Comparison of ENCODE assay signal across 8 cellular contexts in the genomic region with DNA sequence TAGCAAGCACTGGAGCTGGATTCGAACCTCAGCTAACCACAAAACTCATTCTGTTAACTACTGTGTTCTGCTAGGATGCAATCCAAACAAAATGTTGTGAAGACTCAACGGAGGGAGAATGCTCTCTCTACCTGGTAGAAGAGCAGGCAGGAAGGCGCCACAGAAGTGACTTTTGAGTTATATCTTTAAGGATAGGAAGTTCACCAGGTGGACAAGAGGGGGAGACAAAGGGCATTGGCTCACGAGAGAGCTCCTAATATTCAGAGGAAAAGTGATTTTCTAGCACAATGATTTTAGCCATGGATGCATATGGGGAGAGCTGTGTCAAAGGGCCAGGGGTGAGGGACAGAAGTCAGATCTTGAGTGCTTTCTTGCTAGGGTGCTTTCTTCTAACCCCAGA.
DNase-seq lines count a peak whose midpoint lies in the region; ATAC-seq and TF ChIP-seq lines count a peak whose summit lies in the region.

No MANE protein-coding gene starts in this region.

- POLR2A ChIA-PET in activated naive CD8-positive, alpha-beta T cell treated with anti-CD3 and anti-CD28 coated beads, Interleukin-2, amount 10 ng/mL, durations not matched to agents 7 days and 5 days (lab: Charles Lee), result no interaction called here

- no peak overlapping the region for H3K4me3 ChIP-seq in smooth muscle cell

- 55% methylated on average over 4 of the region's 4 CpGs for WGBS in smooth muscle cell (ENCODE audit: low lambda C conversion rate)

- peak; percentile 56 for ATAC-seq in activated naive CD8-positive, alpha-beta T cell treated with anti-CD3 and anti-CD28 coated beads, Interleukin-2, amount 10 ng/mL, durations not matched to agents 7 days and 5 days (ENCODE audit: low read depth)
- no peak for ATAC-seq in activated naive CD8-positive, alpha-beta T cell treated with anti-CD3 and anti-CD28 coated beads, Interleukin-2, amount 50 U/mL, for 24 hours

- TF ChIP-seq CTCF in endothelial cell (IDR thresholded peaks at IDR 0.05; ENCODE audit: unreplicated experiment) (peak; percentile 63), smooth muscle cell (IDR thresholded peaks at IDR 0.05; ENCODE audit: borderline replicate concordance, insufficient read depth, poor library complexity, severe bottlenecking) (peak; percentile 38)

- H3K36me3 Mint-ChIP-seq in activated naive CD8-positive, alpha-beta T cell treated with anti-CD3 and anti-CD28 coated beads, Interleukin-2, amount 10 ng/mL, durations not matched to agents 7 days and 5 days, result no peaks in the 10 kb centered on the region
- H3K36me3 Mint-ChIP-seq in activated naive CD8-positive, alpha-beta T cell treated with anti-CD3 and anti-CD28 coated beads, Interleukin-2, amount 50 U/mL, for 24 hours (ENCODE audit: low read depth), result no peaks in the 10 kb centered on the region
- no peaks in the 10 kb centered on the region for H3K36me3 Mint-ChIP-seq in endothelial cell (ENCODE audit: low read depth, unreplicated experiment)

- H3K9me3 ChIP-seq in smooth muscle cell (replicated peaks; ENCODE audit: low read depth), result no peaks in the 10 kb centered on the region

- no peaks in the 10 kb centered on the region for H3K79me2 ChIP-seq in smooth muscle cell (ENCODE audit: low read depth)

- no peak overlapping the region for H3K27ac Mint-ChIP-seq in activated naive CD8-positive, alpha-beta T cell treated with anti-CD3 and anti-CD28 coated beads, Interleukin-2, amount 10 ng/mL, durations not matched to agents 7 days and 5 days
- no peak overlapping the region for H3K27ac Mint-ChIP-seq in activated naive CD8-positive, alpha-beta T cell treated with anti-CD3 and anti-CD28 coated beads, Interleukin-2, amount 50 U/mL, for 24 hours
- H3K27ac Mint-ChIP-seq in endothelial cell (ENCODE audit: unreplicated experiment), result no peak overlapping the region

- H3K4me2 ChIP-seq in smooth muscle cell, result no peak overlapping the region

- H3K27me3 ChIP-seq in smooth muscle cell (ENCODE audit: low read depth), result peaks cover 7% of the 10 kb centered on the region

- no peaks in the 10 kb centered on the region for H3K36me3 ChIP-seq in smooth muscle cell (ENCODE audit: low read depth)

- no peak for DNase-seq in activated naive CD8-positive, alpha-beta T cell treated with anti-CD3 and anti-CD28 coated beads, Interleukin-2, amount 10 ng/mL, durations not matched to agents 7 days and 5 days
- DNase-seq in activated naive CD8-positive, alpha-beta T cell treated with anti-CD3 and anti-CD28 coated beads, Interleukin-2, amount 50 U/mL, for 24 hours, result no peak
- DNase-seq in NAMALWA (ENCODE audit: low spot score) (peak; percentile 35), endothelial cell (ENCODE audit: low spot score) (peak; percentile 17), smooth muscle cell (lab: John Stamatoyannopoulos, UW; ENCODE audit: unreplicated experiment) (no peak), NCI-H2081 (lab: John Stamatoyannopoulos, UW) (no peak), NCI-H1930 (lab: John Stamatoyannopoulos, UW) (no peak)
- no peak for DNase-seq in stimulated activated CD4-positive, alpha-beta T cell treated with anti-CD3 and anti-CD28 coated beads, Interleukin-12 subunit alpha, Interleukin-12 subunit beta, amount 100 ng/mL, for 4 hours

- H3K27ac ChIP-seq in smooth muscle cell (ENCODE audit: low read depth), result no peak overlapping the region

- no peak overlapping the region for H3K9ac ChIP-seq in smooth muscle cell (ENCODE audit: low read depth)

- peaks cover 1% of the 10 kb centered on the region for H3K4me1 Mint-ChIP-seq in activated naive CD8-positive, alpha-beta T cell treated with anti-CD3 and anti-CD28 coated beads, Interleukin-2, amount 10 ng/mL, durations not matched to agents 7 days and 5 days
- H3K4me1 Mint-ChIP-seq in activated naive CD8-positive, alpha-beta T cell treated with anti-CD3 and anti-CD28 coated beads, Interleukin-2, amount 50 U/mL, for 24 hours, result no peaks in the 10 kb centered on the region
- peaks cover 4% of the 10 kb centered on the region for H3K4me1 Mint-ChIP-seq in endothelial cell (ENCODE audit: unreplicated experiment)

- no peaks in the 10 kb centered on the region for H3K9me3 Mint-ChIP-seq in activated naive CD8-positive, alpha-beta T cell treated with anti-CD3 and anti-CD28 coated beads, Interleukin-2, amount 10 ng/mL, durations not matched to agents 7 days and 5 days
- H3K9me3 Mint-ChIP-seq in activated naive CD8-positive, alpha-beta T cell treated with anti-CD3 and anti-CD28 coated beads, Interleukin-2, amount 50 U/mL, for 24 hours, result no peaks in the 10 kb centered on the region
- H3K9me3 Mint-ChIP-seq in endothelial cell (ENCODE audit: unreplicated experiment), result no peaks in the 10 kb centered on the region

- peaks cover 39% of the 10 kb centered on the region for H3K27me3 Mint-ChIP-seq in activated naive CD8-positive, alpha-beta T cell treated with anti-CD3 and anti-CD28 coated beads, Interleukin-2, amount 10 ng/mL, durations not matched to agents 7 days and 5 days
- peaks cover 16% of the 10 kb centered on the region for H3K27me3 Mint-ChIP-seq in activated naive CD8-positive, alpha-beta T cell treated with anti-CD3 and anti-CD28 coated beads, Interleukin-2, amount 50 U/mL, for 24 hours
- H3K27me3 Mint-ChIP-seq in endothelial cell (ENCODE audit: unreplicated experiment), result no peaks in the 10 kb centered on the region

- H3K4me1 ChIP-seq in smooth muscle cell (ENCODE audit: low read depth), result no peaks in the 10 kb centered on the region

- no peak overlapping the region for H2AFZ ChIP-seq in smooth muscle cell (ENCODE audit: low read depth)

- no peaks in the 10 kb centered on the region for H3F3A ChIP-seq in smooth muscle cell (ENCODE audit: low read depth)

- no peaks in the 10 kb centered on the region for H4K20me1 ChIP-seq in smooth muscle cell (ENCODE audit: low read depth)

- no peak overlapping the region for H3K4me3 Mint-ChIP-seq in activated naive CD8-positive, alpha-beta T cell treated with anti-CD3 and anti-CD28 coated beads, Interleukin-2, amount 10 ng/mL, durations not matched to agents 7 days and 5 days
- no peak overlapping the region for H3K4me3 Mint-ChIP-seq in activated naive CD8-positive, alpha-beta T cell treated with anti-CD3 and anti-CD28 coated beads, Interleukin-2, amount 50 U/mL, for 24 hours
- H3K4me3 Mint-ChIP-seq in endothelial cell (ENCODE audit: unreplicated experiment), result no peak overlapping the region

Comparison
In these comparisons a context has a peak if more than half of its experiments do, and no peak if none do; other contexts are left out.
1. DNase-seq: peak in NAMALWA (single experiment) and endothelial cell (single experiment); none in activated naive CD8-positive, alpha-beta T cell treated with anti-CD3 and anti-CD28 coated beads, Interleukin-2, amount 10 ng/mL, durations not matched to agents 7 days and 5 days (single experiment), activated naive CD8-positive, alpha-beta T cell treated with anti-CD3 and anti-CD28 coated beads, Interleukin-2, amount 50 U/mL, for 24 hours (single experiment), smooth muscle cell (single experiment), stimulated activated CD4-positive, alpha-beta T cell treated with anti-CD3 and anti-CD28 coated beads, Interleukin-12 subunit alpha, Interleukin-12 subunit beta, amount 100 ng/mL, for 4 hours (single experiment), NCI-H2081 (0 of 2) and NCI-H1930 (0 of 2).